In genomic region chr9:61665330-61665751, GRCh38 we compare ENCODE assay signal across 13 cellular contexts.
A peak's percentile ranks its signal among the peaks of the same experiment; 100 is the strongest.
DNase-seq lines count a peak whose midpoint lies in the region; ATAC-seq and TF ChIP-seq lines count a peak whose summit lies in the region.
"Had no signal": no experiment of that assay in that cellular context is flagged by ENCODE, and none has a peak within 500 bp of the region (broad histone marks: within the 10 kb centered on the region; RNA-seq: fewer than 3 reads in every experiment).

No MANE protein-coding gene starts in this region.

- TF ChIP-seq POLR2A in breast epithelium (IDR thresholded peaks at IDR 0.05), result no peak

- H3K4me3 ChIP-seq in right atrium auricular region (no peak overlapping the region), heart right ventricle (no peak overlapping the region), breast epithelium (no peak overlapping the region)

- H3K27ac ChIP-seq in right atrium auricular region (no peak overlapping the region), heart right ventricle (no peak overlapping the region), breast epithelium (no peak overlapping the region)

- H3K4me1 ChIP-seq in right atrium auricular region (no peaks in the 10 kb centered on the region), heart right ventricle (no peaks in the 10 kb centered on the region), breast epithelium (no peaks in the 10 kb centered on the region)
- H3K4me1 ChIP-seq: Caco-2 had no signal

- H3K36me3 ChIP-seq in right atrium auricular region, result no peaks in the 10 kb centered on the region
- H3K36me3 ChIP-seq in heart right ventricle, result no peaks in the 10 kb centered on the region
- no peaks in the 10 kb centered on the region for H3K36me3 ChIP-seq in breast epithelium

- TF ChIP-seq CTCF in right atrium auricular region (IDR thresholded peaks at IDR 0.05) (no peak), heart right ventricle (IDR thresholded peaks at IDR 0.05) (no peak), breast epithelium (IDR thresholded peaks at IDR 0.05) (no peak)

- DNase-seq in right atrium auricular region (ENCODE audit: low spot score), result peak; percentile 42
- DNase-seq in heart right ventricle, result no peak
- DNase-seq in RPMI8226, result peak; percentile 29
- peak; percentile 86 for DNase-seq in mesenteric fat pad (ENCODE audit: low spot score)
- DNase-seq in breast epithelium (ENCODE audit: low spot score in 2 of 2), result no peak
- no peak for DNase-seq in DMS53 (lab: John Stamatoyannopoulos, UW)
- DNase-seq: Caco-2; CD4-positive, CD25-positive, alpha-beta regulatory T cell; NCI-H1436 treated with DMSO at 0.1 percent for 48 hours; NCI-H2029 treated with DMSO at 0.1 percent for 48 hours; NCI-H510A treated with DMSO at 0.1 percent for 48 hours had no signal

- H3K27me3 ChIP-seq in right atrium auricular region (no peaks in the 10 kb centered on the region), heart right ventricle (no peaks in the 10 kb centered on the region), breast epithelium (no peaks in the 10 kb centered on the region)

- intact Hi-C loops in heart right ventricle (cut with DNase I) (no loop called here), breast epithelium (cut with DNase I; ENCODE audit: low total_unique reads) (no loop called here)

- ATAC-seq in heart right ventricle, result no peak
- ATAC-seq in HG03159 (IDR thresholded peaks at IDR 0.05; ENCODE audit: unreplicated experiment), result no peak
- ATAC-seq: HCT116 had no signal

- 74 to 79% methylated on average over 22 of the region's 22 CpGs for WGBS in heart right ventricle, 2 donors

- H3K9me3 ChIP-seq in right atrium auricular region (no peaks in the 10 kb centered on the region), heart right ventricle (peaks cover 0 to 26% (median 0%) of the 10 kb centered on the region in 11 donors), breast epithelium (peaks cover 7 to 16% of the 10 kb centered on the region in 2 donors)
- H3K9me3 ChIP-seq: Caco-2 had no signal

Comparison
In these comparisons a context has a peak if more than half of its experiments do, and no peak if none do; other contexts are left out.
1. DNase-seq: peak in right atrium auricular region (single experiment), RPMI8226 (single experiment) and mesenteric fat pad (single experiment); none in heart right ventricle (0 of 2), breast epithelium (0 of 2) and DMS53 (single experiment).